ENCODE assay signal across 8 cellular contexts in the genomic region with DNA sequence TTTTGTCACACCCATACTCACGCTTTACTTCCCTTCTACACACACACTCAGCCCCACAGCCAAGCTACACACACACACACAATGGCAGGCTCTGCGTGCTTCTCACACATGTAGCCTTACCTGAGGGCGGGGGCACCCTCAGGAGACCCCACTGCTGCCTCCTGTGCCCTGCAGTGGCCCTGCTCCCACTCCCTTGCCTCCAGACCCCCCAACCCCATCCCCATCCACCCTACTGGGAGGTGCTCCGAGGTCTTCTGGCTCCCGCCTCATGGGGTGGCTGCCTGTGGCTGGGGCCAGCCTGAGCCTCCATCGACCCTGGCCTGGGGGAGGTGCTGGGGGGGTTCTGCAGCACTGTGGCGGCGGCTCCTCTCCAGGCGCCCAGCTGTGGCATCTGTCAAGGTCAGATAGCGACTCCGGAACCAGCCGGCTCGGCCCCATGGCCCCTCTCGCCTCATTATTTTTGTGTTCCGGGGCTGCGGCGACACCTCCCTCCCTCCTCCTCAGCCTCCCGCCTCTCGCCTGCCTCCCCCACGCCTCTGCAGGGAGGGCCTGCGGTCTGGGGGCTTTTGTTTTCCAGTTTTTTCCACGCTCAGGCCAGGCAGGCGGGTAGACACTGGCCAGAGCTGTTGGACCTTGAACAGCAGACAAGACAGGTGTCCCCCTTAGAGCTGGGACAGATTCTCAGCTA.
DNase-seq lines count a peak whose midpoint lies in the region; ATAC-seq and TF ChIP-seq lines count a peak whose summit lies in the region.

No MANE protein-coding gene starts in this region.

- H3K27me3 Mint-ChIP-seq in nephron progenitor cell (ENCODE audit: low read depth, poor library complexity): no peaks in the 10 kb centered on the region

- peak overlapping the region; percentile 81 for H3K27ac Mint-ChIP-seq in nephron progenitor cell

- peak overlapping the region; percentile 95 for H3K27ac ChIP-seq in caudate nucleus (ENCODE audit: low read depth, low read length)

- H3K4me3 ChIP-seq in GM06990 (replicated peaks; ENCODE audit: low read depth, low read length): peak overlapping the region; percentile 69

- no peaks in the 10 kb centered on the region for H3K27me3 ChIP-seq in GM06990 (replicated peaks; ENCODE audit: control insufficient read depth, insufficient read depth, low read length)

- no peaks in the 10 kb centered on the region for H3K9me3 Mint-ChIP-seq in nephron progenitor cell

- TF ChIP-seq CTCF in GM06990 (IDR thresholded peaks at IDR 0.05; ENCODE audit: insufficient read depth, low read length, poor library complexity, severe bottlenecking) (no peak), nephron progenitor cell (IDR thresholded peaks at IDR 0.05) (no peak)

- peak overlapping the region; percentile 65 for H3K4me3 Mint-ChIP-seq in nephron progenitor cell

- peaks cover 94% of the 10 kb centered on the region for H3K4me1 Mint-ChIP-seq in nephron progenitor cell

- no peak for DNase-seq in GM06990 (ENCODE audit: extremely low read depth, insufficient read length)
- peak; percentile 41 for DNase-seq in MV-4-11 (lab: John Stamatoyannopoulos, UW)
- DNase-seq in caudate nucleus (lab: John Stamatoyannopoulos, UW): peak in 6 of 61 donors; percentile 28 to 57 (median 36)
- DNase-seq in nephron progenitor cell: peak; percentile 66
- DNase-seq in NCI-H187 (lab: John Stamatoyannopoulos, UW): no peak
- no peak for DNase-seq in AG20443 (ENCODE audit: low spot score)

- ATAC-seq in GM21723 (IDR thresholded peaks at IDR 0.05; ENCODE audit: unreplicated experiment): peak; percentile 30
- no peak for ATAC-seq in HG03565 (IDR thresholded peaks at IDR 0.05; ENCODE audit: unreplicated experiment)

- peaks cover 1% of the 10 kb centered on the region for H3K36me3 Mint-ChIP-seq in nephron progenitor cell (ENCODE audit: low read depth)

- H3K36me3 ChIP-seq in GM06990 (ENCODE audit: control insufficient read depth, insufficient read depth, low read length): no peaks in the 10 kb centered on the region

Comparison
In these comparisons a context has a peak if more than half of its experiments do, and no peak if none do; other contexts are left out.
1. DNase-seq: peak in MV-4-11 (single experiment) and nephron progenitor cell (single experiment); none in GM06990 (single experiment), NCI-H187 (0 of 2) and AG20443 (single experiment).